ENCODE assay signal across 23 cellular contexts in the genomic region with DNA sequence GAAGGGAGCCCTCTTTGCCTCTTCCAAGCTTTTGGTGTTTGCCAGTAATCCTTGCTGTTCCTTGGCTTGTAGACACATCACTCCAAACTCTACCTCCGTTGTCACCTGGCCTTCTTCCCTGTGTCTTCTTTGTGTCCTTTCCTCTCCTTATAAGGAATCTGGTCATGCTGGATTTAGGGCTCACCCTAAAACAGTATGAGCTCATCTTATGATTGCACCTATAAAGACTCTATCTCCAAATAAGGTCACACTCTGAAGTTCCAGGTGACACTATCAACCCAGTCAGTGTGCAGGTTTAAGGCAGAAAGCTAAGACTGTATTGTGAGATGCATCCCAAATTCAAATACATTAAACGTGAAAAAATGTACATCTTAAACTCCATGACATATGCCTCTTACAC. TPM values are rescaled to one million over a fixed set of nuclear protein-coding genes. Genes with fewer than 3 reads are reported as not detected.
DNase-seq lines count a peak whose midpoint lies in the region; ATAC-seq and TF ChIP-seq lines count a peak whose summit lies in the region.
"Had no signal": no experiment of that assay in that cellular context is flagged by ENCODE, and none has a peak within 500 bp of the region (broad histone marks: within the 10 kb centered on the region; RNA-seq: fewer than 3 reads in every experiment).

No MANE protein-coding gene starts in this region.

- H3K27ac ChIP-seq in heart right ventricle, result no peak overlapping the region
- no peak overlapping the region for H3K27ac ChIP-seq in RWPE2 (ENCODE audit: poor library complexity, severe bottlenecking)
- H3K27ac ChIP-seq in OCI-LY7 (ENCODE audit: low read depth, low read length, poor library complexity, severe bottlenecking), result no peak overlapping the region
- H3K27ac ChIP-seq: C4-2B, SJSA1 had no signal

- no peaks in the 10 kb centered on the region for H3K36me3 ChIP-seq in heart right ventricle
- no peaks in the 10 kb centered on the region for H3K36me3 ChIP-seq in RWPE2 (ENCODE audit: low read depth)
- H3K36me3 ChIP-seq in OCI-LY7 (ENCODE audit: insufficient read depth, low read length), result no peaks in the 10 kb centered on the region
- H3K36me3 ChIP-seq: MG63, SJSA1 had no signal

- H3K9me2 ChIP-seq in OCI-LY7 (ENCODE audit: insufficient read depth, low read length), result no peaks in the 10 kb centered on the region

- POLR2A ChIA-PET in OCI-LY7 (lab: Charles Lee), result no interaction called here

- H3K4me3 ChIP-seq in heart right ventricle, result no peak overlapping the region
- no peak overlapping the region for H3K4me3 ChIP-seq in RWPE2 (ENCODE audit: severe bottlenecking)
- H3K4me3 ChIP-seq in OCI-LY7 (ENCODE audit: low read depth, low read length, poor library complexity, severe bottlenecking), result no peak overlapping the region
- H3K4me3 ChIP-seq: GM23338, MG63, SJSA1 had no signal

- peak; percentile 39 for DNase-seq in cardiac septum (ENCODE audit: low spot score)
- no peak for DNase-seq in heart right ventricle
- DNase-seq in RWPE2 (ENCODE audit: low spot score), result no peak
- no peak for DNase-seq in left colon
- DNase-seq in OCI-LY7 (ENCODE audit: low spot score), result no peak
- DNase-seq in DMS153 (lab: John Stamatoyannopoulos, UW), result no peak
- DNase-seq in NCI-H82 (lab: John Stamatoyannopoulos, UW), result no peak
- no peak for DNase-seq in stimulated activated CD4-positive, alpha-beta T cell treated with anti-CD3 and anti-CD28 coated beads, Interleukin-2, amount 100 ng/mL, for 48 hours
- DNase-seq: AML-193; CD8-positive, alpha-beta memory T cell; DMS79; Karpas-422; MG63; NCI-H1417; NCI-H187 treated with DMSO at 0.1 percent for 48 hours; NCI-H2227 treated with DMSO at 0.1 percent for 48 hours; NCI-H510A treated with DMSO at 0.1 percent for 48 hours; NCI-H748 treated with DMSO at 0.1 percent for 48 hours; NK-92 treated with Interleukin-12 subunit alpha and Interleukin-12 subunit beta, amount 100 ng/mL, for 24 hours; T-helper 1 cell had no signal

- no TSS peak for BruUV-seq in OCI-LY7 (replicated peaks; lab: Mats Ljungman, UMichigan)

- H3K4me2 ChIP-seq in OCI-LY7 (ENCODE audit: low read length), result no peak overlapping the region
- H3K4me2 ChIP-seq: GM23338 had no signal

- TF ChIP-seq CTCF in heart right ventricle (IDR thresholded peaks at IDR 0.05) (no peak), RWPE2 (IDR thresholded peaks at IDR 0.05; ENCODE audit: poor library complexity, severe bottlenecking) (no peak), OCI-LY7 (conservative IDR thresholded peaks at IDR 0.05; ENCODE audit: low read length) (no peak)

- H3K4me1 ChIP-seq in heart right ventricle (peaks cover 0 to 3% (median 0%) of the 10 kb centered on the region in 9 donors), RWPE2 (ENCODE audit: insufficient read depth, poor library complexity, severe bottlenecking) (no peaks in the 10 kb centered on the region), OCI-LY7 (ENCODE audit: insufficient read depth, low read length, poor library complexity, severe bottlenecking) (no peaks in the 10 kb centered on the region)
- H3K4me1 ChIP-seq: SJSA1 had no signal

- ATAC-seq in heart right ventricle (no peak), RWPE2 (ENCODE audit: low read depth) (peak; percentile 51; the same call in 1 of the 3 replicates), left colon (peak; percentile 62)
- ATAC-seq: GM23338 had no signal

- H4K20me1 ChIP-seq in OCI-LY7 (ENCODE audit: insufficient read depth, low read length), result no peaks in the 10 kb centered on the region

- H2AFZ ChIP-seq in OCI-LY7 (ENCODE audit: low read length), result no peak overlapping the region
- H2AFZ ChIP-seq: GM23338 had no signal

- CTCF ChIA-PET in OCI-LY7 (lab: Charles Lee; ENCODE audit: unreplicated experiment), result no interaction called here

- 87 to 91% methylated on average over 2 of the region's 2 CpGs for WGBS in heart right ventricle, 2 donors

- H3K9me3 ChIP-seq in heart right ventricle, result no peaks in the 10 kb centered on the region
- no peaks in the 10 kb centered on the region for H3K9me3 ChIP-seq in RWPE2 (ENCODE audit: severe bottlenecking)
- no peaks in the 10 kb centered on the region for H3K9me3 ChIP-seq in OCI-LY7 (ENCODE audit: low read length)
- H3K9me3 ChIP-seq: MG63, SJSA1 had no signal

- intact Hi-C loops in cardiac septum (cut with DNase I) (no loop called here), heart right ventricle (cut with DNase I) (no loop called here), left colon (cut with DNase I, micrococcal nuclease) (no loop called here), OCI-LY7 (cut with micrococcal nuclease; ENCODE audit: unreplicated experiment) (no loop called here)

- no peaks in the 10 kb centered on the region for H3K79me2 ChIP-seq in OCI-LY7 (ENCODE audit: insufficient read depth, low read depth, low read length)

- H3K27me3 ChIP-seq in heart right ventricle (peaks cover 0 to 11% (median 1%) of the 10 kb centered on the region in 7 donors), RWPE2 (ENCODE audit: insufficient read depth, poor library complexity, severe bottlenecking) (no peaks in the 10 kb centered on the region)
- H3K27me3 ChIP-seq: MG63, SJSA1 had no signal

RNA-seq across cellular contexts. Expression of a gene that starts 49.0 kb away (rescaled TPM):
- 25.7 TPM for total RNA-seq in cardiac septum
- 10 to 100 TPM; 21.5 to 33.2 (median 28.3) TPM for total RNA-seq in heart right ventricle
- 10 to 100 TPM; 13.0 to 14.6 TPM for polyA plus RNA-seq in heart right ventricle
- total RNA-seq in left colon, result 10 to 100 TPM; 10.6 to 13.6 TPM
- 14.5 and 16.7 TPM in 2 replicates for total RNA-seq in OCI-LY7 (2014; rRNA removed; shearing (Covaris generic))
- total RNA-seq in OCI-LY7 (2022), result 17.0 and 18.3 TPM in 2 replicates

Comparison
In these comparisons a context has a peak if more than half of its experiments do, and no peak if none do; other contexts are left out.
1. ATAC-seq: peak in RWPE2 (single experiment) and left colon (single experiment); none in heart right ventricle (0 of 8).